Comparison of ENCODE assay signal across 8 cellular contexts in the genomic region with DNA sequence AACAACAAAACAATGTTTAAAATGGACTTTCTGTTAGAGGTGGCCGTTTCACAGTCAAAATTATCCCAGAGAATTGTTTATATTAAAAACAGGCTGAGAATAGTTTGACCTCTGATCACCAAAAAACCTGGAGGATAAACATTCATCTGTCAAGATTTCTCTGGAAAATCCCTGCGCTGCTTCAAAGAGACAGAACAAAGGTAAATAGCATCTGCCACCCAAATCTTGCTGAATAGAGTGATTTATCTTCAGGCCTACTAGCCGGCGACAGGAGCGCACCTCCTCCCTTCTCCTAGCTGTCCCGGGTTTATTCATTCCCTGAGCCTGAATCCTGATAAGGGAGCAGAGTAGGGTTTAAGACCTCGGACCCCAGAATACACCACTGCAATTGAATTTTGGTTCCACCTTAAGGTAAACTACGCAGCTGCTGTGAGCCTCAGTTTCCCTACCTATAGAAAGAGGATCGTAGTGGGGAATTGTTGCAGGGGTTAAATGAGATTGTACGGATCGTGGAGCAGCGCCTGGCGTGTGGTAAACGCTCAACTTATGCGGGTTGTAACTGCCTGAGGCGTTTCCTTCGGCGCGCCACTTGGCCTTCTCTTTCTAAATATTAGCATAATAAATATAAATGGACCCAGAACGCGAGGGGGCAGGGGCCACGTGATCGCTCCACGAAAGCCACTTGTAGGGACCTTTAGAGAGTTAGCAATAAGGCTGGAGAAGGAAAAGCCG. TPM values are rescaled to one million over a fixed set of nuclear protein-coding genes. Genes with fewer than 3 reads are reported as not detected.
DNase-seq lines count a peak whose midpoint lies in the region; ATAC-seq and TF ChIP-seq lines count a peak whose summit lies in the region.

No MANE protein-coding gene starts in this region.

- peaks cover 12% of the 10 kb centered on the region for H3K79me1 ChIP-seq in mesenchymal stem cell (replicated peaks; ENCODE audit: low read length, poor library complexity, severe bottlenecking)

- H3K4me3 Mint-ChIP-seq in CD8-positive, alpha-beta T cell, result peak overlapping the region; percentile 86

- H4K91ac ChIP-seq in mesenchymal stem cell (ENCODE audit: low read length), result peak overlapping the region; percentile 71

- peak overlapping the region; percentile 96 for H3K4me2 ChIP-seq in KMS-11
- peak overlapping the region; percentile 73 for H3K4me2 ChIP-seq in mesenchymal stem cell (ENCODE audit: low read length, poor library complexity, severe bottlenecking)

- peak overlapping the region; percentile 62 for H4K8ac ChIP-seq in mesenchymal stem cell (ENCODE audit: low read length)

- TF ChIP-seq POLR2A in upper lobe of left lung (IDR thresholded peaks at IDR 0.05), result peak in 2 of 4 donors; percentile 6 to 27

- WGBS in mesenchymal stem cell, result 4% methylated on average over 18 of the region's 25 CpGs
- whole genome bisulfite sequencing in upper lobe of left lung, 2 donors, result 2 to 4% methylated on average over 21 to 25 of the region's 25 CpGs

- peak overlapping the region in 1 of 2 experiments; percentile 37 for H3K18ac ChIP-seq in mesenchymal stem cell (ENCODE audit: low read depth in 1 of 2, low read length in 2 of 2)

- no peaks in the 10 kb centered on the region for H4K20me1 ChIP-seq in KMS-11 (ENCODE audit: insufficient read depth)

- H2AK5ac ChIP-seq in mesenchymal stem cell (ENCODE audit: low read length, severe bottlenecking), result no peak overlapping the region

- H3K23ac ChIP-seq in mesenchymal stem cell (ENCODE audit: low read length in 2 of 2), result no peak overlapping the region

- peak overlapping the region in 1 of 2 experiments; percentile 39 for H2BK12ac ChIP-seq in mesenchymal stem cell (ENCODE audit: low read length in 2 of 2)

- peaks cover 4% of the 10 kb centered on the region for H3K36me3 Mint-ChIP-seq in CD8-positive, alpha-beta T cell

- no peaks in the 10 kb centered on the region for H3K27me3 Mint-ChIP-seq in CD8-positive, alpha-beta T cell (ENCODE audit: low read depth)

- no peak for TF ChIP-seq EP300 in upper lobe of left lung (IDR thresholded peaks at IDR 0.05)

- H3K9me3 Mint-ChIP-seq in CD8-positive, alpha-beta T cell, result no peaks in the 10 kb centered on the region

- POLR2A ChIA-PET in CD8-positive, alpha-beta T cell (lab: Charles Lee), result interaction anchor here (1.8 kb wide), 1 partner anchor 20 kb away, joined by 5 read pairs; no protein-coding TSS in a partner anchor

- peak overlapping the region; percentile 71 for H3K27ac Mint-ChIP-seq in CD8-positive, alpha-beta T cell

- H3K9me3 ChIP-seq in CD8-positive, alpha-beta T cell (ENCODE audit: low read length), result no peaks in the 10 kb centered on the region
- H3K9me3 ChIP-seq in SJSA1 (replicated peaks), result 0 out of 2 replicates have a peak, but pooled peaks cover 6% of the 10 kb centered on the region
- H3K9me3 ChIP-seq in effector memory CD4-positive, alpha-beta T cell (ENCODE audit: control insufficient read depth, low read length), result no peaks in the 10 kb centered on the region
- no peaks in the 10 kb centered on the region for H3K9me3 ChIP-seq in mesenchymal stem cell (ENCODE audit: control insufficient read depth, low read length)
- no peaks in the 10 kb centered on the region for H3K9me3 ChIP-seq in upper lobe of left lung

- H3K4me3 ChIP-seq in CD8-positive, alpha-beta T cell (ENCODE audit: low read depth, low read length), result peak overlapping the region; percentile 51
- H3K4me3 ChIP-seq in KMS-11 (IDR thresholded peaks at IDR 0.05; ENCODE audit: insufficient read depth, low read depth, low read length), result peak overlapping the region; percentile 44
- peak overlapping the region; percentile 100 for H3K4me3 ChIP-seq in SJSA1
- peak overlapping the region; percentile 78 for H3K4me3 ChIP-seq in effector memory CD4-positive, alpha-beta T cell (ENCODE audit: insufficient read depth, low read depth, low read length, poor library complexity, severe bottlenecking)
- peak overlapping the region; percentile 84 to 88 for H3K4me3 ChIP-seq in mesenchymal stem cell (ENCODE audit: insufficient read depth in 1 of 2, low read depth in 1 of 2, low read length in 2 of 2)
- H3K4me3 ChIP-seq in upper lobe of left lung, result peak overlapping the region; percentile 51 to 92 (median 80)

- peak overlapping the region; percentile 71 for H2BK120ac ChIP-seq in mesenchymal stem cell (ENCODE audit: low read depth, low read length)

- peak overlapping the region; percentile 28 for H3K27ac ChIP-seq in CD8-positive, alpha-beta T cell (ENCODE audit: low read depth, low read length)
- H3K27ac ChIP-seq in KMS-11 (peak overlapping the region; percentile 89), SJSA1 (peak overlapping the region; percentile 98), mesenchymal stem cell (ENCODE audit: low read length, poor library complexity, severe bottlenecking) (peak overlapping the region; percentile 84), upper lobe of left lung (peak overlapping the region; percentile 98 to 100 (median 99))
- peak overlapping the region; percentile 52 for H3K27ac ChIP-seq in effector memory CD4-positive, alpha-beta T cell (ENCODE audit: insufficient read depth, low read length, poor library complexity, severe bottlenecking)

- H3K36me3 ChIP-seq in CD8-positive, alpha-beta T cell (ENCODE audit: insufficient read depth, low read length), result no peaks in the 10 kb centered on the region
- no peaks in the 10 kb centered on the region for H3K36me3 ChIP-seq in KMS-11 (ENCODE audit: insufficient read depth)
- peaks cover 15% of the 10 kb centered on the region for H3K36me3 ChIP-seq in SJSA1
- no peaks in the 10 kb centered on the region for H3K36me3 ChIP-seq in effector memory CD4-positive, alpha-beta T cell (ENCODE audit: control insufficient read depth, insufficient read depth, low read length)
- H3K36me3 ChIP-seq in mesenchymal stem cell (ENCODE audit: control insufficient read depth in 1 of 2, insufficient read depth in 2 of 2, low read depth in 1 of 2, low read length in 2 of 2), result no peaks in the 10 kb centered on the region
- H3K36me3 ChIP-seq in upper lobe of left lung, result no peaks in the 10 kb centered on the region

- no peak overlapping the region for H2BK15ac ChIP-seq in mesenchymal stem cell (ENCODE audit: low read depth, poor library complexity, severe bottlenecking)

- H3K79me2 ChIP-seq in KMS-11 (ENCODE audit: insufficient read depth, low read depth), result peaks cover 5% of the 10 kb centered on the region; the same call in 1 of the 2 replicates

- ATAC-seq in CD8-positive, alpha-beta T cell, result no peak
- ATAC-seq in GM19328 (IDR thresholded peaks at IDR 0.05; ENCODE audit: unreplicated experiment), result peak; percentile 21
- peak in 1 of 2 donors; percentile 22 for ATAC-seq in upper lobe of left lung (ENCODE audit: low FRiP score in 2 of 2)

- CTCF ChIA-PET in CD8-positive, alpha-beta T cell (lab: Charles Lee), result interaction anchor here (0.7 to 1.9 kb wide), 5 partner anchors 22 to 181 kb away, joined by 3 to 6 read pairs (median 4); no protein-coding TSS in a partner anchor

- intact Hi-C loops in CD8-positive, alpha-beta T cell (cut with DNase I, micrococcal nuclease), result loop anchor here (1.0 to 10.0 kb wide), 2 partner anchors 91 to 1232 kb away; a partner anchor contains a TSS

- peak overlapping the region; percentile 100 for H2AFZ ChIP-seq in KMS-11 (ENCODE audit: low read depth)
- H2AFZ ChIP-seq in mesenchymal stem cell (ENCODE audit: low read depth, low read length), result peak overlapping the region; percentile 10

- peak in 1 of 7 experiments; percentile 2 for DNase-seq in CD8-positive, alpha-beta T cell
- DNase-seq in SJSA1 (ENCODE audit: low read depth in 1 of 2, low spot score in 2 of 2) (peak; percentile 56 to 64), mesenchymal stem cell (peak; percentile 73), upper lobe of left lung (peak in 1 of 2 donors; percentile 81)
- DNase-seq in effector memory CD4-positive, alpha-beta T cell, result no peak
- DNase-seq in activated CD4-positive, alpha-beta T cell treated with anti-CD3 and anti-CD28 coated beads for 48 hours, result no peak

- H2BK5ac ChIP-seq in mesenchymal stem cell (ENCODE audit: low read depth, low read length, poor library complexity, severe bottlenecking), result no peak overlapping the region

- H3K4ac ChIP-seq in mesenchymal stem cell (ENCODE audit: low read depth in 1 of 2, low read length in 2 of 2), result no peak overlapping the region

- no peak for TF ChIP-seq CTCF in CD8-positive, alpha-beta T cell (IDR thresholded peaks at IDR 0.05)
- TF ChIP-seq CTCF in KMS-11 (conservative IDR thresholded peaks at IDR 0.05; ENCODE audit: low read depth, low read length) (0 out of 2 replicates have a peak, but pooled peaks have one; percentile 20), upper lobe of left lung (IDR thresholded peaks at IDR 0.05) (no peak)

- no peaks in the 10 kb centered on the region for H3K27me3 ChIP-seq in CD8-positive, alpha-beta T cell (ENCODE audit: insufficient read depth, low read length)
- no peaks in the 10 kb centered on the region for H3K27me3 ChIP-seq in KMS-11 (ENCODE audit: insufficient read depth, low read depth)
- no peaks in the 10 kb centered on the region for H3K27me3 ChIP-seq in SJSA1 (replicated peaks)
- no peaks in the 10 kb centered on the region for H3K27me3 ChIP-seq in effector memory CD4-positive, alpha-beta T cell (replicated peaks; ENCODE audit: control insufficient read depth, insufficient read depth, low read length, poor library complexity, severe bottlenecking)
- H3K27me3 ChIP-seq in mesenchymal stem cell (ENCODE audit: control insufficient read depth in 1 of 2, insufficient read depth in 1 of 2, low read length in 2 of 2), result no peaks in the 10 kb centered on the region
- H3K27me3 ChIP-seq in upper lobe of left lung, result no peaks in the 10 kb centered on the region

- H3K14ac ChIP-seq in mesenchymal stem cell (ENCODE audit: low read length in 2 of 2), result peak overlapping the region in 1 of 2 experiments; percentile 4

- peaks cover 15% of the 10 kb centered on the region for H3K4me1 ChIP-seq in CD8-positive, alpha-beta T cell (ENCODE audit: insufficient read depth, low read length)
- H3K4me1 ChIP-seq in KMS-11 (ENCODE audit: low read depth, poor library complexity, severe bottlenecking) (peaks cover 41% of the 10 kb centered on the region), SJSA1 (replicated peaks) (peaks cover 20% of the 10 kb centered on the region), mesenchymal stem cell (ENCODE audit: control insufficient read depth, insufficient read depth, low read depth, low read length) (peaks cover 1% of the 10 kb centered on the region), upper lobe of left lung (peaks cover 33 to 41% (median 35%) of the 10 kb centered on the region in 4 donors)
- peaks cover 7% of the 10 kb centered on the region for H3K4me1 ChIP-seq in effector memory CD4-positive, alpha-beta T cell (ENCODE audit: control insufficient read depth, insufficient read depth, low read length, poor library complexity, severe bottlenecking)

- H3K4me1 Mint-ChIP-seq in CD8-positive, alpha-beta T cell (ENCODE audit: low read depth), result peaks cover 21% of the 10 kb centered on the region

- peak overlapping the region; percentile 92 for H3K9ac ChIP-seq in KMS-11
- H3K9ac ChIP-seq in mesenchymal stem cell (ENCODE audit: low read length), result peak overlapping the region; percentile 96

RNA-seq across cellular contexts. Expression of a gene that starts 0.5 kb away (rescaled TPM):
- 1 to 10 TPM; 4.4 to 5.0 TPM for total RNA-seq in CD8-positive, alpha-beta T cell
- 14.7 TPM in 2 replicates for total RNA-seq in SJSA1 (2014; rRNA removed; shearing (Covaris generic))
- 23.8 TPM for polyA plus RNA-seq in mesenchymal stem cell (2013, experiment 1 of 2)
- 24.5 TPM for polyA plus RNA-seq in mesenchymal stem cell (2013, experiment 2 of 2)
- 100 to 1,000 TPM in 2 of 6 donors, 10 to 100 TPM in 4; 36.0 to 135 (median 73.4) TPM for total RNA-seq in upper lobe of left lung

Comparison
In these comparisons a context has a peak if more than half of its experiments do, and no peak if none do; other contexts are left out.
1. DNase-seq: peak in SJSA1 (2 of 2) and mesenchymal stem cell (single experiment); none in effector memory CD4-positive, alpha-beta T cell (0 of 3) and activated CD4-positive, alpha-beta T cell treated with anti-CD3 and anti-CD28 coated beads for 48 hours (single experiment).
2. H3K27ac ChIP-seq: peak in every context shown above with its lines; median percentile 99 in upper lobe of left lung; 98 in SJSA1; 89 in KMS-11; 84 in mesenchymal stem cell; 52 in effector memory CD4-positive, alpha-beta T cell; 28 in CD8-positive, alpha-beta T cell.
3. H3K4me3 ChIP-seq: peak in every context shown above with its lines; median percentile 100 in SJSA1; 86 in mesenchymal stem cell; 80 in upper lobe of left lung; 78 in effector memory CD4-positive, alpha-beta T cell; 51 in CD8-positive, alpha-beta T cell; 44 in KMS-11.